8 cellular contexts compared by ENCODE assay signal in genomic region chr4:16794816-16795445, GRCh38.
DNase-seq lines count a peak whose midpoint lies in the region; ATAC-seq and TF ChIP-seq lines count a peak whose summit lies in the region.

No MANE protein-coding gene starts in this region.

- H4K8ac ChIP-seq in IMR-90 (ENCODE audit: low read depth in 2 of 2, low read length in 2 of 2): peak overlapping the region in 1 of 2 experiments; percentile 68; a peak in 1 of 4 replicates

- no peaks in the 10 kb centered on the region for H3K9me3 ChIP-seq in IMR-90 (ENCODE audit: control insufficient read depth, insufficient read depth, low read length)
- no peaks in the 10 kb centered on the region for H3K9me3 ChIP-seq in parathyroid adenoma (ENCODE audit: control insufficient read depth, low read length)

- no peak overlapping the region for H4K5ac ChIP-seq in IMR-90 (ENCODE audit: low read depth, low read length)

- H3K56ac ChIP-seq in IMR-90 (ENCODE audit: extremely low read depth, insufficient read depth, low read length): no peak overlapping the region

- no peak overlapping the region for H3K18ac ChIP-seq in IMR-90 (ENCODE audit: low read depth, low read length)

- no peaks in the 10 kb centered on the region for H4K20me1 ChIP-seq in IMR-90 (ENCODE audit: insufficient read depth, low read length)

- peaks cover 0 to 6% of the 10 kb centered on the region in 2 experiments; a peak in 1 of 4 replicates for H3K79me1 ChIP-seq in IMR-90 (ENCODE audit: low read depth in 1 of 2, low read length in 2 of 2)

- peak overlapping the region; percentile 36; the same call in 1 of the 2 replicates for H3K14ac ChIP-seq in IMR-90 (replicated peaks; ENCODE audit: low read depth, low read length)

- CTCF ChIA-PET in IMR-90 (lab: Yijun Ruan, JAX): interaction anchor here (0.7 to 2.0 kb wide), 3 partner anchors 9 to 529 kb away, joined by 3 to 13 read pairs (median 6); partner anchors contain the start of gene LDB2

- H3K4me3 ChIP-seq in IMR-90 (ENCODE audit: insufficient read depth, low read depth, low read length) (no peak overlapping the region), fibroblast of villous mesenchyme (ENCODE audit: low read depth, low read length) (no peak overlapping the region), parathyroid adenoma (ENCODE audit: low read depth, low read length) (no peak overlapping the region)

- no peaks in the 10 kb centered on the region for H3K79me2 ChIP-seq in parathyroid adenoma

- WGBS in IMR-90 (ENCODE audit: extremely low coverage in 2 of 2, insufficient read length in 1 of 2), 2 experiments: no CpG with 5 or more reads among the region's 9 CpGs

- peak overlapping the region; percentile 46; the same call in 1 of the 2 replicates for H2BK120ac ChIP-seq in IMR-90 (ENCODE audit: low read depth, low read length)

- peaks cover 6% of the 10 kb centered on the region; the same call in 1 of the 2 replicates for H3K9me1 ChIP-seq in IMR-90 (ENCODE audit: insufficient read depth, low read length)

- peak overlapping the region; percentile 80 for H3K4ac ChIP-seq in IMR-90 (ENCODE audit: low read depth, low read length)

- peak; percentile 91 for TF ChIP-seq RAD21 in IMR-90 (IDR thresholded peaks at IDR 0.05; ENCODE audit: low read length)

- DNase-seq in NCI-H2196 (lab: John Stamatoyannopoulos, UW; ENCODE audit: unreplicated experiment) (peak; percentile 5), NCI-H2196 treated with DMSO at 0.1 percent for 48 hours (lab: John Stamatoyannopoulos, UW; ENCODE audit: unreplicated experiment) (no peak), IMR-90 (peak; percentile 60), fibroblast of villous mesenchyme (ENCODE audit: low read depth) (peak; percentile 63)
- DNase-seq in activated CD4-positive, alpha-beta T cell treated with anti-CD3 and anti-CD28 coated beads, Interleukin-2, amount 10 ng/mL, durations not matched to agents 24 days and 14 days: peak; percentile 82

- H3K4me2 ChIP-seq in IMR-90 (ENCODE audit: low read depth, low read length) (no peak overlapping the region), parathyroid adenoma (ENCODE audit: low read length) (no peak overlapping the region)

- peak; percentile 80 for ATAC-seq in IMR-90 (ENCODE audit: low read depth)
- no peak for ATAC-seq in GM18505 (IDR thresholded peaks at IDR 0.05; ENCODE audit: unreplicated experiment)
- ATAC-seq in HG03095 (IDR thresholded peaks at IDR 0.05; ENCODE audit: unreplicated experiment): no peak

- H2AK9ac ChIP-seq in IMR-90 (replicated peaks; ENCODE audit: low read depth, low read length, poor library complexity): no peak overlapping the region

- no peak overlapping the region for H2BK5ac ChIP-seq in IMR-90 (ENCODE audit: low read depth, low read length, poor library complexity, severe bottlenecking)

- H3K4me3 Mint-ChIP-seq in activated CD4-positive, alpha-beta T cell treated with anti-CD3 and anti-CD28 coated beads, Interleukin-2, amount 10 ng/mL, durations not matched to agents 24 days and 14 days: no peak overlapping the region

- H3K27me3 ChIP-seq in IMR-90 (ENCODE audit: control insufficient read depth, insufficient read depth, low read length) (no peaks in the 10 kb centered on the region), parathyroid adenoma (ENCODE audit: control insufficient read depth, insufficient read depth, low read length) (no peaks in the 10 kb centered on the region)

- BruUV-seq in IMR-90 (replicated peaks; lab: Mats Ljungman, UMichigan): no TSS peak

- no peaks in the 10 kb centered on the region for H3K9me3 Mint-ChIP-seq in activated CD4-positive, alpha-beta T cell treated with anti-CD3 and anti-CD28 coated beads, Interleukin-2, amount 10 ng/mL, durations not matched to agents 24 days and 14 days

- H2AK5ac ChIP-seq in IMR-90 (ENCODE audit: low read depth, low read length): peak overlapping the region; percentile 49; the same call in 1 of the 2 replicates

- POLR2A ChIA-PET in IMR-90 (lab: Charles Lee; ENCODE audit: unreplicated experiment): no interaction called here

- in situ Hi-C loops in IMR-90 (cut with MboI; ENCODE audit: low sequenced_read_pairs): loop anchor here (5.0 to 25.0 kb wide), 3 partner anchors 508 to 667 kb away; no protein-coding TSS in a partner anchor

- peak overlapping the region; percentile 36; the same call in 1 of the 2 replicates for H4K91ac ChIP-seq in IMR-90 (ENCODE audit: insufficient read depth, low read depth, low read length)

- H3K27ac ChIP-seq in IMR-90 (ENCODE audit: insufficient read depth, low read length): no peak overlapping the region
- H3K27ac ChIP-seq in parathyroid adenoma: no peak overlapping the region

- no peak overlapping the region for H3K27ac Mint-ChIP-seq in activated CD4-positive, alpha-beta T cell treated with anti-CD3 and anti-CD28 coated beads, Interleukin-2, amount 10 ng/mL, durations not matched to agents 24 days and 14 days

- H3K4me1 Mint-ChIP-seq in activated CD4-positive, alpha-beta T cell treated with anti-CD3 and anti-CD28 coated beads, Interleukin-2, amount 10 ng/mL, durations not matched to agents 24 days and 14 days: no peaks in the 10 kb centered on the region

- dilution Hi-C loops in IMR-90 (cut with HindIII; ENCODE audit: low sequenced_read_pairs, unreplicated experiment): no loop called here

- H3K36me3 ChIP-seq in IMR-90 (ENCODE audit: control insufficient read depth, insufficient read depth, low read length): peaks cover 1% of the 10 kb centered on the region; the same call in 1 of the 2 replicates
- H3K36me3 ChIP-seq in parathyroid adenoma (ENCODE audit: control insufficient read depth, insufficient read depth, low read length): no peaks in the 10 kb centered on the region

- no peaks in the 10 kb centered on the region for H3K36me3 Mint-ChIP-seq in activated CD4-positive, alpha-beta T cell treated with anti-CD3 and anti-CD28 coated beads, Interleukin-2, amount 10 ng/mL, durations not matched to agents 24 days and 14 days (ENCODE audit: low read depth)

- H3K27me3 Mint-ChIP-seq in activated CD4-positive, alpha-beta T cell treated with anti-CD3 and anti-CD28 coated beads, Interleukin-2, amount 10 ng/mL, durations not matched to agents 24 days and 14 days: no peaks in the 10 kb centered on the region

- intact Hi-C loops in IMR-90 (cut with micrococcal nuclease): loop anchor here (1.0 to 10.0 kb wide), 5 partner anchors 102 to 652 kb away; no protein-coding TSS in a partner anchor
- intact Hi-C loops in activated CD4-positive, alpha-beta T cell treated with anti-CD3 and anti-CD28 coated beads, Interleukin-2, amount 10 ng/mL, durations not matched to agents 24 days and 14 days (cut with micrococcal nuclease): loop anchor here (1.0 to 10.0 kb wide), 3 partner anchors 121 to 650 kb away; no protein-coding TSS in a partner anchor

- H2BK20ac ChIP-seq in IMR-90 (ENCODE audit: low read depth, low read length): peak overlapping the region; percentile 83

- no peak overlapping the region for H3K23ac ChIP-seq in IMR-90 (ENCODE audit: low read depth, low read length)

- no peak overlapping the region for H3K9ac ChIP-seq in IMR-90 (ENCODE audit: low read depth, low read length)
- no peak overlapping the region for H3K9ac ChIP-seq in parathyroid adenoma

- TF ChIP-seq POLR2A in IMR-90 (IDR thresholded peaks at IDR 0.05; ENCODE audit: low read depth, low read length) (no peak), GM18505 (IDR thresholded peaks at IDR 0.05; ENCODE audit: borderline replicate concordance, extremely low read depth, insufficient read depth, insufficient read length) (no peak)

- H2AFZ ChIP-seq in IMR-90 (replicated peaks; ENCODE audit: low read length, poor library complexity) (no peak overlapping the region), parathyroid adenoma (no peak overlapping the region)

- TF ChIP-seq CTCF in IMR-90 (conservative IDR thresholded peaks at IDR 0.05; ENCODE audit: low read depth, low read length): peak; percentile 84
- peak; percentile 95 for TF ChIP-seq CTCF in fibroblast of villous mesenchyme (IDR thresholded peaks at IDR 0.05; ENCODE audit: insufficient read depth, low read depth, low read length)
- peak; percentile 28 for TF ChIP-seq CTCF in parathyroid adenoma (IDR thresholded peaks at IDR 0.05)

- H3K4me1 ChIP-seq in IMR-90 (ENCODE audit: control insufficient read depth, insufficient read depth, low read length): no peaks in the 10 kb centered on the region
- H3K4me1 ChIP-seq in parathyroid adenoma: no peaks in the 10 kb centered on the region

- H2BK15ac ChIP-seq in IMR-90 (ENCODE audit: low read depth, low read length): peak overlapping the region; percentile 43; the same call in 2 of the 3 replicates

TF ChIP-seq in IMR-90, 13 proteins besides CTCF, POLR2A, EP300 and RAD21:
- no peak for TF ChIP-seq FOS (IDR thresholded peaks at IDR 0.05; ENCODE audit: low read depth, low read length)
- peak; percentile 89 for TF ChIP-seq SMC3 (IDR thresholded peaks at IDR 0.05; ENCODE audit: low read depth, low read length)

Comparison
In these comparisons a context has a peak if more than half of its experiments do, and no peak if none do; other contexts are left out.
1. CTCF ChIP-seq: peak in every context shown above with its lines; median percentile 95 in fibroblast of villous mesenchyme; 84 in IMR-90; 28 in parathyroid adenoma.